Comparison of ENCODE assay signal across 15 cellular contexts in genomic region chr10:79409038-79410035, GRCh38. TPM values are rescaled to one million over a fixed set of nuclear protein-coding genes. Genes with fewer than 3 reads are reported as not detected.
DNase-seq lines count a peak whose midpoint lies in the region; ATAC-seq and TF ChIP-seq lines count a peak whose summit lies in the region.
"Had no signal": no experiment of that assay in that cellular context is flagged by ENCODE, and none has a peak within 500 bp of the region (broad histone marks: within the 10 kb centered on the region; RNA-seq: fewer than 3 reads in every experiment).

No MANE protein-coding gene starts in this region.

- WGBS in right lobe of liver (ENCODE audit: insufficient coverage, low coverage, low lambda C conversion rate, missing lambda C conversion rate): 50% methylated on average over 1 of the region's 15 CpGs

- no peak for TF ChIP-seq CTCF in right lobe of liver (IDR thresholded peaks at IDR 0.05)
- TF ChIP-seq CTCF in brain microvascular endothelial cell (IDR thresholded peaks at IDR 0.05; ENCODE audit: low read depth, low read length, missing control alignments): no peak

- intact Hi-C loops in right lobe of liver (cut with DNase I): no loop called here

- H3K27ac ChIP-seq in right lobe of liver (peak overlapping the region in 2 of 3 donors; percentile 30 to 58), brain microvascular endothelial cell (no peak overlapping the region)
- H3K27ac ChIP-seq: body of pancreas, epithelial cell of prostate had no signal

- in situ Hi-C loops in brain microvascular endothelial cell (cut with HindIII; ENCODE audit: low pct_ligation_motif_present, low sequenced_read_pairs): no loop called here

- H3K27me3 ChIP-seq in right lobe of liver: no peaks in the 10 kb centered on the region
- no peaks in the 10 kb centered on the region for H3K27me3 ChIP-seq in brain microvascular endothelial cell (replicated peaks)
- H3K27me3 ChIP-seq: body of pancreas had no signal

- no peak overlapping the region for H3K4me3 ChIP-seq in right lobe of liver
- H3K4me3 ChIP-seq in brain microvascular endothelial cell (ENCODE audit: low read depth, low read length): no peak overlapping the region
- H3K4me3 ChIP-seq: body of pancreas had no signal

- ATAC-seq in right lobe of liver (peak; percentile 38 to 64 (median 55)), GM21786 (IDR thresholded peaks at IDR 0.05; ENCODE audit: unreplicated experiment) (no peak)
- ATAC-seq: body of pancreas had no signal

- H3K9me3 ChIP-seq in right lobe of liver: no peaks in the 10 kb centered on the region
- H3K9me3 ChIP-seq: body of pancreas had no signal

- TF ChIP-seq POLR2A in right lobe of liver (IDR thresholded peaks at IDR 0.05): no peak

- DNase-seq in C1 segment of cervical spinal cord (lab: John Stamatoyannopoulos, UW) (peak in 13 of 14 donors; percentile 49 to 97 (median 89)), cerebellum (ENCODE audit: low spot score) (peak; percentile 21), right lobe of liver (peak; percentile 52 to 90 (median 85)), putamen (ENCODE audit: low spot score) (peak; percentile 99), NCI-H1694 treated with DMSO at 0.1 percent for 48 hours (lab: John Stamatoyannopoulos, UW) (no peak), brain microvascular endothelial cell (no peak), NCI-H446 treated with DMSO at 0.1 percent for 48 hours (lab: John Stamatoyannopoulos, UW) (no peak)
- DNase-seq: activated CD4-positive, alpha-beta T cell treated with anti-CD3 and anti-CD28 coated beads for 1 hour; activated T-cell treated with anti-CD3 and anti-CD28 coated beads, Interleukin-2, amount 50 U/mL, for 1 hour; Kasumi-1; NCI-H2171 treated with DMSO at 0.1 percent for 48 hours; stimulated activated CD4-positive, alpha-beta T cell treated with anti-CD3 and anti-CD28 coated beads, Interleukin-15, amount 100 ng/mL, for 24 hours had no signal

- peaks cover 0 to 65% (median 7%) of the 10 kb centered on the region in 4 donors for H3K4me1 ChIP-seq in right lobe of liver

- H3K36me3 ChIP-seq in right lobe of liver (no peaks in the 10 kb centered on the region), brain microvascular endothelial cell (replicated peaks) (peaks cover 2% of the 10 kb centered on the region)

RNA-seq across cellular contexts. Expression of gene ZCCHC24, which starts 36.1 kb away (rescaled TPM):
- 18.9 TPM for total RNA-seq in cerebellum
- total RNA-seq in right lobe of liver: 10 to 100 TPM; 19.8 to 33.6 (median 22.7) TPM

Comparison
In these comparisons a context has a peak if more than half of its experiments do, and no peak if none do; other contexts are left out.
1. DNase-seq: peak in C1 segment of cervical spinal cord (13 of 14), cerebellum (single experiment), right lobe of liver (3 of 3) and putamen (single experiment); none in NCI-H1694 treated with DMSO at 0.1 percent for 48 hours (single experiment), brain microvascular endothelial cell (single experiment) and NCI-H446 treated with DMSO at 0.1 percent for 48 hours (single experiment).